In the genomic region with DNA sequence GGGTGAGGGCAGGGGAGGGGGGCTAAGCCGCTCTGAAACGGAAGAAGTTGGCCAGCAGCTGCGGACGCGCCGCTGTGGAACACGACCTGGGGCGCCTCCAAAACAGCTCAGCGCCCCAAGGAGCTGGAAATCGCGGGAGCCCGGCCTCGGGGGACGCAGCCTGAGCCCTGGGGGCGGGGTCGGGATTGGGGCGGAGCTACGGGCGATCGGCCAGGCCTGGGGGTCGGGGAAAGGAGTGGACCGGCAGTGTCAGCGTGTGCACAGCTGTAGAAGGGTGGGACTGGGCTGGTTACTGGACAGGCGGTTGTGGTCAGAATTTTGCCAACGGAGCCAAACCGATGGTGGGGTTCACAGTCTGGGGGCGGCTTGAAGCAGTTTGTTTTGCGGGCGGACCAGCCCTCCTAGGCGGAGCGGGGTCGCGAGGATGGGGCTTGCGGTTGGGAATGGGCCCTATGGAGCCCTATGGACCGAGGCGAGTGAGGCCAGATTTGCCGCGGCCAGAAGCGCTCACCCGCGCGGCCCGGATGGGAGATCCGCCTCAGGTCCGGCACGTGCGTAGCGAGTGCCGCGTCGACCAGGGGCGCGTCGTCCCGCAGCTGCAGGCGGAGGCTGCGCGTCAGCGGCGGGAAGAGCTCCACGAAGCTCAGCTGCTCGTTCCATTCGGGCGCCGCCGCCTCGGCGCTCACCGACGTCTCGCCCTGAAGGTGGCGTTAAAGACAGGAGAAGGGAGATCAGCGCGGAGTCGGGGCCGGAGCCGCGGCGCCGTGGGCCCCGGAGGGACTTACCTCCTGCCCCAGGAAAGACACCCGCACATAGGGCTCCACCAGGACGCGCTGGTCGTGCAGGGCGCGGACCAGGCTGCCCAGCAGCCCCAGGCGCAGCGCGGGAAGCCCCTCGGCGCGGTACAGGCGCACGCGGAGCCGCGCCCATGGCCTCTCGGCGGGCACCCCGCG, we compare ENCODE assay signal across 8 cellular contexts. TPM values are rescaled to one million over a fixed set of nuclear protein-coding genes. Genes with fewer than 3 reads are reported as not detected.
DNase-seq lines count a peak whose midpoint lies in the region; ATAC-seq and TF ChIP-seq lines count a peak whose summit lies in the region.

No MANE protein-coding gene starts in this region.

- TF ChIP-seq CTCF in OCI-LY7 (conservative IDR thresholded peaks at IDR 0.05; ENCODE audit: low read length) (peak; percentile 62), neural cell (IDR thresholded peaks at IDR 0.05; ENCODE audit: poor library complexity, severe bottlenecking) (peak; percentile 81)

- H3K9ac ChIP-seq in BLaER1, result no peak overlapping the region
- H3K9ac ChIP-seq in neural cell (ENCODE audit: low read length), result peak overlapping the region; percentile 50

- peaks cover 11% of the 10 kb centered on the region for H3K4me1 ChIP-seq in BLaER1
- H3K4me1 ChIP-seq in OCI-LY7 (ENCODE audit: insufficient read depth, low read length, poor library complexity, severe bottlenecking), result peaks cover 37% of the 10 kb centered on the region

- H3K36me3 ChIP-seq in BLaER1 (no peaks in the 10 kb centered on the region), OCI-LY7 (ENCODE audit: insufficient read depth, low read length) (no peaks in the 10 kb centered on the region), neural cell (ENCODE audit: insufficient read depth, low read length) (no peaks in the 10 kb centered on the region)

- DNase-seq in OCI-LY7 (ENCODE audit: low spot score) (peak; percentile 63), fibroblast of peridontal ligament (ENCODE audit: extremely low read depth) (peak; percentile 56)
- peak; percentile 70 for DNase-seq in activated T-helper 1 cell treated with anti-CD3 and anti-CD28 coated beads, Interleukin-12 subunit alpha, Interleukin-12 subunit beta, Interleukin-2, Interleukin-4 antibody, amounts not matched to agents 30 ng/mL and 10 ng/mL and 1 ng/mL, durations not matched to agents 14 hours and 24 hours and 36 hours (ENCODE audit: low spot score)
- DNase-seq in stimulated activated naive CD8-positive, alpha-beta T cell treated with anti-CD3 and anti-CD28 coated beads, Interleukin-15, Interleukin-2, amounts not matched to agents 100 U/mL and 50 U/mL, for 24 hours, result peak; percentile 80

- H3K4me3 Mint-ChIP-seq in activated T-helper 1 cell treated with anti-CD3 and anti-CD28 coated beads, Interleukin-12 subunit alpha, Interleukin-12 subunit beta, Interleukin-2, Interleukin-4 antibody, amounts not matched to agents 30 ng/mL and 10 ng/mL and 1 ng/mL, durations not matched to agents 14 hours and 24 hours and 36 hours, result peak overlapping the region; percentile 72

- H3K27ac ChIP-seq in BLaER1 (no peak overlapping the region), OCI-LY7 (ENCODE audit: low read depth, low read length, poor library complexity, severe bottlenecking) (no peak overlapping the region), neural cell (ENCODE audit: low read length) (no peak overlapping the region)

- POLR2A ChIA-PET in OCI-LY7 (lab: Charles Lee), result no interaction called here

- H3K9me3 ChIP-seq in BLaER1, result peaks cover 6% of the 10 kb centered on the region; the same call in 1 of the 2 replicates
- no peaks in the 10 kb centered on the region for H3K9me3 ChIP-seq in OCI-LY7 (ENCODE audit: low read length)
- no peaks in the 10 kb centered on the region for H3K9me3 ChIP-seq in neural cell (ENCODE audit: low read length)

- H3K9me2 ChIP-seq in OCI-LY7 (ENCODE audit: insufficient read depth, low read length) (no peaks in the 10 kb centered on the region), neural cell (ENCODE audit: insufficient read depth, low read length) (no peaks in the 10 kb centered on the region)

- H3K79me2 ChIP-seq in OCI-LY7 (ENCODE audit: insufficient read depth, low read depth, low read length) (no peaks in the 10 kb centered on the region), neural cell (replicated peaks; ENCODE audit: insufficient read depth, low read length) (no peaks in the 10 kb centered on the region)

- TF ChIP-seq EP300 in neural cell (conservative IDR thresholded peaks at IDR 0.05; ENCODE audit: poor library complexity, severe bottlenecking), result peak; percentile 35

- peak overlapping the region; percentile 31 for H3K27ac Mint-ChIP-seq in activated T-helper 1 cell treated with anti-CD3 and anti-CD28 coated beads, Interleukin-12 subunit alpha, Interleukin-12 subunit beta, Interleukin-2, Interleukin-4 antibody, amounts not matched to agents 30 ng/mL and 10 ng/mL and 1 ng/mL, durations not matched to agents 14 hours and 24 hours and 36 hours

- H3K4me3 ChIP-seq in BLaER1, result peak overlapping the region; percentile 56
- H3K4me3 ChIP-seq in OCI-LY7 (ENCODE audit: low read depth, low read length, poor library complexity, severe bottlenecking), result peak overlapping the region; percentile 26
- peak overlapping the region; percentile 67 for H3K4me3 ChIP-seq in neural cell (ENCODE audit: low read length)

- no TSS peak for BruUV-seq in OCI-LY7 (replicated peaks; lab: Mats Ljungman, UMichigan)

- no peaks in the 10 kb centered on the region for H3K36me3 Mint-ChIP-seq in activated T-helper 1 cell treated with anti-CD3 and anti-CD28 coated beads, Interleukin-12 subunit alpha, Interleukin-12 subunit beta, Interleukin-2, Interleukin-4 antibody, amounts not matched to agents 30 ng/mL and 10 ng/mL and 1 ng/mL, durations not matched to agents 14 hours and 24 hours and 36 hours (ENCODE audit: low read depth)

- H3K27me3 Mint-ChIP-seq in activated T-helper 1 cell treated with anti-CD3 and anti-CD28 coated beads, Interleukin-12 subunit alpha, Interleukin-12 subunit beta, Interleukin-2, Interleukin-4 antibody, amounts not matched to agents 30 ng/mL and 10 ng/mL and 1 ng/mL, durations not matched to agents 14 hours and 24 hours and 36 hours (ENCODE audit: insufficient read depth), result peaks cover 32% of the 10 kb centered on the region

- intact Hi-C loops in OCI-LY7 (cut with micrococcal nuclease; ENCODE audit: unreplicated experiment), result loop anchor here (5.0 kb wide), 1 partner anchor 96 kb away; the partner anchor contains the start of genes NFS1 and ROMO1
- intact Hi-C loops in activated T-helper 1 cell treated with anti-CD3 and anti-CD28 coated beads, Interleukin-12 subunit alpha, Interleukin-12 subunit beta, Interleukin-2, Interleukin-4 antibody, amounts not matched to agents 30 ng/mL and 10 ng/mL and 1 ng/mL, durations not matched to agents 14 hours and 24 hours and 36 hours (cut with micrococcal nuclease), result loop anchor here (1.0 to 5.0 kb wide), 6 partner anchors 15 to 283 kb away; partner anchors contain the start of genes CPNE1, ERGIC3 and RBM12

- peak; percentile 62 for ATAC-seq in HG02678 (IDR thresholded peaks at IDR 0.05; ENCODE audit: unreplicated experiment)
- peak; percentile 83 for ATAC-seq in stimulated activated naive CD8-positive, alpha-beta T cell treated with anti-CD3 and anti-CD28 coated beads, Interleukin-15, Interleukin-2, amounts not matched to agents 100 U/mL and 50 U/mL, for 24 hours
- no peak for ATAC-seq in GM21390 (IDR thresholded peaks at IDR 0.05; ENCODE audit: unreplicated experiment)

- no peaks in the 10 kb centered on the region for H3F3A ChIP-seq in neural cell (ENCODE audit: insufficient read depth, low read length, poor library complexity, severe bottlenecking)

- H3K4me2 ChIP-seq in BLaER1 (peak overlapping the region; percentile 77), OCI-LY7 (ENCODE audit: low read length) (peak overlapping the region; percentile 39), neural cell (ENCODE audit: low read length) (peak overlapping the region; percentile 19)

- no peaks in the 10 kb centered on the region for H3K9me3 Mint-ChIP-seq in activated T-helper 1 cell treated with anti-CD3 and anti-CD28 coated beads, Interleukin-12 subunit alpha, Interleukin-12 subunit beta, Interleukin-2, Interleukin-4 antibody, amounts not matched to agents 30 ng/mL and 10 ng/mL and 1 ng/mL, durations not matched to agents 14 hours and 24 hours and 36 hours

- H3K4me1 Mint-ChIP-seq in activated T-helper 1 cell treated with anti-CD3 and anti-CD28 coated beads, Interleukin-12 subunit alpha, Interleukin-12 subunit beta, Interleukin-2, Interleukin-4 antibody, amounts not matched to agents 30 ng/mL and 10 ng/mL and 1 ng/mL, durations not matched to agents 14 hours and 24 hours and 36 hours (ENCODE audit: low read depth), result no peaks in the 10 kb centered on the region

- H3K27me3 ChIP-seq in BLaER1, result peaks cover 38% of the 10 kb centered on the region
- peaks cover 29% of the 10 kb centered on the region for H3K27me3 ChIP-seq in neural cell (ENCODE audit: insufficient read depth, low read depth, low read length)

- CTCF ChIA-PET in OCI-LY7 (lab: Charles Lee; ENCODE audit: unreplicated experiment), result interaction anchor here (0.5 to 1.1 kb wide), 4 partner anchors 79 to 141 kb away, joined by 3 read pairs; partner anchors contain the start of gene RBM39

- H2AFZ ChIP-seq in OCI-LY7 (ENCODE audit: low read length) (no peak overlapping the region; the same call in 1 of the 2 replicates), neural cell (ENCODE audit: low read depth, low read length) (peak overlapping the region; percentile 21)

- peak; percentile 71 for TF ChIP-seq RAD21 in neural cell (conservative IDR thresholded peaks at IDR 0.05)

- peaks cover 14% of the 10 kb centered on the region; the same call in 1 of the 2 replicates for H4K20me1 ChIP-seq in BLaER1
- no peaks in the 10 kb centered on the region for H4K20me1 ChIP-seq in OCI-LY7 (ENCODE audit: insufficient read depth, low read length)
- no peaks in the 10 kb centered on the region for H4K20me1 ChIP-seq in neural cell (ENCODE audit: insufficient read depth)

TF ChIP-seq in neural cell, 6 proteins besides CTCF, POLR2A, EP300 and RAD21 (continues in another document):
- TF ChIP-seq TAF1 (IDR thresholded peaks at IDR 0.05; ENCODE audit: low read depth) (no peak), POLR2AphosphoS5 (IDR thresholded peaks at IDR 0.05) (peak; percentile 54)

RNA-seq across cellular contexts. Expression of gene SPAG4, which starts 14.3 kb away (rescaled TPM):
- 12.1 and 24.7 TPM in 2 replicates for total RNA-seq in OCI-LY7 (2014; rRNA removed; shearing (Covaris generic))
- total RNA-seq in OCI-LY7 (2022), result 58.2 and 64.2 TPM in 2 replicates
- total RNA-seq in activated T-helper 1 cell treated with anti-CD3 and anti-CD28 coated beads, Interleukin-12 subunit alpha, Interleukin-12 subunit beta, Interleukin-2, Interleukin-4 antibody, amounts not matched to agents 30 ng/mL and 10 ng/mL and 1 ng/mL, durations not matched to agents 14 hours and 24 hours and 36 hours, result 3.6 and 5.1 TPM in 2 replicates
- polyA plus RNA-seq in neural cell, result 1.2 and 4.0 TPM in 2 replicates
- polyA minus RNA-seq in neural cell, result 1.5 TPM in 1 of 2 replicates, not detected in the other

RNA-seq across cellular contexts. Expression of gene ERGIC3, which starts 59.4 kb away (rescaled TPM):
- total RNA-seq in OCI-LY7 (2014; rRNA removed; shearing (Covaris generic)), result 171 and 178 TPM in 2 replicates
- total RNA-seq in OCI-LY7 (2022), result 170 and 177 TPM in 2 replicates
- total RNA-seq in activated T-helper 1 cell treated with anti-CD3 and anti-CD28 coated beads, Interleukin-12 subunit alpha, Interleukin-12 subunit beta, Interleukin-2, Interleukin-4 antibody, amounts not matched to agents 30 ng/mL and 10 ng/mL and 1 ng/mL, durations not matched to agents 14 hours and 24 hours and 36 hours, result 132 and 137 TPM in 2 replicates
- 385 and 451 TPM in 2 replicates for polyA plus RNA-seq in neural cell
- 169 and 170 TPM in 2 replicates for polyA minus RNA-seq in neural cell

Comparison
In these comparisons a context has a peak if more than half of its experiments do, and no peak if none do; other contexts are left out.
1. H3K4me2 ChIP-seq: peak in every context shown above with its lines; median percentile 77 in BLaER1; 39 in OCI-LY7; 19 in neural cell.